Comparison of ENCODE assay signal across 1 cellular context in the genomic region with DNA sequence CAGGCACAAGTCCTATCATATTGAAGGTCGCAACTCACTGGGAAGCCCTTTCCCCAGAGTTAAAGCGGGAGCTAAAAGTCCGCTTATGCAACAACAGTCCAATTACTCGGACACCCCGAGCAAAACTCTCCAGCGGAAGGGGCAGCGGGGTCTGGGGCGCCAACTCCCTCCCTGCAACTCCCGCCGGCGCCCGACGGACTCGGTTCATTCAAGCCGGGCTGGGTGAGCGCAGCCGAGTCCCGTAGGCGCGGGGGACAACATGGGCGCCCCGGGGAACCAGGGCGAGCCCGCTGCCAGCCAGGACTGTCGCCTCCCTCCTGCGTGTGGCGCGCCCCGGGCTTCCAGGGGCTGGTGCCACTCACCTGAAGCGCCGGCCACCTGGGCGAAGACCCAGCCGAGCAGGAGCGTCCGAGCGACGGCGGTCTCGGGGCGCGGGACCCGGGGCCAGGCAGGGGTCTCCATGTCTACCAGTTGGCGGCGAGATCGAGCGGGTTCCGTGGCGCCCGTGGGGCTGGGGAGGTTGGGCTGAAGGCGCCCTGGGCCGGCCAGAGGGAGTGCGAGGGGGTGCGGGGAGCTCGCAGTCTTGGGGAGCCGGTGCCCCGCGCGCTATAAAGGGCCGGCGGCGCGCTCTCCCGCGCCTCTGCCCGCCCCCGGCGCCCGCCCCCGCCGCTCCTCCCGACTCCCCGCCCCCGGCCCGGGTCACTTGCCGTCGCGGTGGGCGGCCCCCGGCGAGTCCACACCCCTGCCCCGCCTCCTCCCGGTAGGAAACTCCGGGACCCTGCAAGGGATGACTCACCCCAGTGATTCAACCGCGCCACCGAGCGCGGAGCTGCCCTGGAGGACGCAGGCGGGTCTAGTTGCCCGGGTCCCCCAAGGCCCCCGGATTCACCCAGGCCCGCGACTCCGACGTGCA.
TF ChIP-seq lines count a peak whose summit lies in the region.

A gene (minus strand): TSS at position 585 of the 913 bp plus-strand sequence. CDS start 123 bp downstream, at position 462.

TF ChIP-seq in HepG2, 621 proteins besides CTCF, POLR2A, EP300 and RAD21 (continued from another document and continues in another):
- TF ChIP-seq, protein P1, sequence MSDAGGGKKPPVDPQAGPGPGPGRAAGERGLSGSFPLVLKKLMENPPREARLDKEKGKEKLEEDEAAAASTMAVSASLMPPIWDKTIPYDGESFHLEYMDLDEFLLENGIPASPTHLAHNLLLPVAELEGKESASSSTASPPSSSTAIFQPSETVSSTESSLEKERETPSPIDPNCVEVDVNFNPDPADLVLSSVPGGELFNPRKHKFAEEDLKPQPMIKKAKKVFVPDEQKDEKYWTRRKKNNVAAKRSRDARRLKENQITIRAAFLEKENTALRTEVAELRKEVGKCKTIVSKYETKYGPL (CRISPR knock-in tag; IDR thresholded peaks at IDR 0.05), result peak; percentile 87
- 0 out of 2 replicates have a peak, but pooled peaks have one; percentile 29 for TF ChIP-seq REL (CRISPR knock-in tag; conservative IDR thresholded peaks at IDR 0.05)
- no peak for TF ChIP-seq ZNF3 (CRISPR knock-in tag; IDR thresholded peaks at IDR 0.05)
- TF ChIP-seq, protein P2, sequence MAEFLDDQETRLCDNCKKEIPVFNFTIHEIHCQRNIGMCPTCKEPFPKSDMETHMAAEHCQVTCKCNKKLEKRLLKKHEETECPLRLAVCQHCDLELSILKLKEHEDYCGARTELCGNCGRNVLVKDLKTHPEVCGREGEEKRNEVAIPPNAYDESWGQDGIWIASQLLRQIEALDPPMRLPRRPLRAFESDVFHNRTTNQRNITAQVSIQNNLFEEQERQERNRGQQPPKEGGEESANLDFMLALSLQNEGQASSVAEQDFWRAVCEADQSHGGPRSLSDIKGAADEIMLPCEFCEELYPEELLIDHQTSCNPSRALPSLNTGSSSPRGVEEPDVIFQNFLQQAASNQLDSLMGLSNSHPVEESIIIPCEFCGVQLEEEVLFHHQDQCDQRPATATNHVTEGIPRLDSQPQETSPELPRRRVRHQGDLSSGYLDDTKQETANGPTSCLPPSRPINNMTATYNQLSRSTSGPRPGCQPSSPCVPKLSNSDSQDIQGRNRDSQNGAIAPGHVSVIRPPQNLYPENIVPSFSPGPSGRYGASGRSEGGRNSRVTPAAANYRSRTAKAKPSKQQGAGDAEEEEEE (CRISPR knock-in tag; IDR thresholded peaks at IDR 0.05; ENCODE audit: borderline replicate concordance), result no peak
- TF ChIP-seq NFYB (CRISPR knock-in tag; IDR thresholded peaks at IDR 0.05), result no peak
- no peak for TF ChIP-seq RBM39 (IDR thresholded peaks at IDR 0.05; ENCODE audit: low read depth, low read length, poor library complexity, severe bottlenecking)
- TF ChIP-seq, protein P3, sequence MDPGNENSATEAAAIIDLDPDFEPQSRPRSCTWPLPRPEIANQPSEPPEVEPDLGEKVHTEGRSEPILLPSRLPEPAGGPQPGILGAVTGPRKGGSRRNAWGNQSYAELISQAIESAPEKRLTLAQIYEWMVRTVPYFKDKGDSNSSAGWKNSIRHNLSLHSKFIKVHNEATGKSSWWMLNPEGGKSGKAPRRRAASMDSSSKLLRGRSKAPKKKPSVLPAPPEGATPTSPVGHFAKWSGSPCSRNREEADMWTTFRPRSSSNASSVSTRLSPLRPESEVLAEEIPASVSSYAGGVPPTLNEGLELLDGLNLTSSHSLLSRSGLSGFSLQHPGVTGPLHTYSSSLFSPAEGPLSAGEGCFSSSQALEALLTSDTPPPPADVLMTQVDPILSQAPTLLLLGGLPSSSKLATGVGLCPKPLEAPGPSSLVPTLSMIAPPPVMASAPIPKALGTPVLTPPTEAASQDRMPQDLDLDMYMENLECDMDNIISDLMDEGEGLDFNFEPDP (CRISPR knock-in tag; conservative IDR thresholded peaks at IDR 0.05), result no peak
- TF ChIP-seq ZNF841 (CRISPR knock-in tag; IDR thresholded peaks at IDR 0.05; ENCODE audit: borderline replicate concordance), result no peak
- TF ChIP-seq HNRNPK (IDR thresholded peaks at IDR 0.05; ENCODE audit: low read depth, low read length, poor library complexity, severe bottlenecking), result peak; percentile 41
- TF ChIP-seq, protein P4, sequence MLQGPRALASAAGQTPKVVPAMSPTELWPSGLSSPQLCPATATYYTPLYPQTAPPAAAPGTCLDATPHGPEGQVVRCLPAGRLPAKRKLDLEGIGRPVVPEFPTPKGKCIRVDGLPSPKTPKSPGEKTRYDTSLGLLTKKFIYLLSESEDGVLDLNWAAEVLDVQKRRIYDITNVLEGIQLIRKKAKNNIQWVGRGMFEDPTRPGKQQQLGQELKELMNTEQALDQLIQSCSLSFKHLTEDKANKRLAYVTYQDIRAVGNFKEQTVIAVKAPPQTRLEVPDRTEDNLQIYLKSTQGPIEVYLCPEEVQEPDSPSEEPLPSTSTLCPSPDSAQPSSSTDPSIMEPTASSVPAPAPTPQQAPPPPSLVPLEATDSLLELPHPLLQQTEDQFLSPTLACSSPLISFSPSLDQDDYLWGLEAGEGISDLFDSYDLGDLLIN (CRISPR knock-in tag; IDR thresholded peaks at IDR 0.05; ENCODE audit: borderline replicate concordance), result no peak
- 0 out of 2 replicates have a peak, but pooled peaks have one; percentile 43 for TF ChIP-seq ISX (CRISPR knock-in tag; conservative IDR thresholded peaks at IDR 0.05)
- TF ChIP-seq ZNF772 (CRISPR knock-in tag; IDR thresholded peaks at IDR 0.05), result no peak
- TF ChIP-seq ZSCAN20 (CRISPR knock-in tag; IDR thresholded peaks at IDR 0.05; ENCODE audit: borderline replicate concordance), result no peak
- TF ChIP-seq, protein P5, sequence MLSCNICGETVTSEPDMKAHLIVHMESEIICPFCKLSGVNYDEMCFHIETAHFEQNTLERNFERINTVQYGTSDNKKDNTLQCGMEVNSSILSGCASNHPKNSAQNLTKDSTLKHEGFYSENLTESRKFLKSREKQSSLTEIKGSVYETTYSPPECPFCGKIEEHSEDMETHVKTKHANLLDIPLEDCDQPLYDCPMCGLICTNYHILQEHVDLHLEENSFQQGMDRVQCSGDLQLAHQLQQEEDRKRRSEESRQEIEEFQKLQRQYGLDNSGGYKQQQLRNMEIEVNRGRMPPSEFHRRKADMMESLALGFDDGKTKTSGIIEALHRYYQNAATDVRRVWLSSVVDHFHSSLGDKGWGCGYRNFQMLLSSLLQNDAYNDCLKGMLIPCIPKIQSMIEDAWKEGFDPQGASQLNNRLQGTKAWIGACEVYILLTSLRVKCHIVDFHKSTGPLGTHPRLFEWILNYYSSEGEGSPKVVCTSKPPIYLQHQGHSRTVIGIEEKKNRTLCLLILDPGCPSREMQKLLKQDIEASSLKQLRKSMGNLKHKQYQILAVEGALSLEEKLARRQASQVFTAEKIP (CRISPR knock-in tag; IDR thresholded peaks at IDR 0.05; ENCODE audit: borderline replicate concordance), result no peak
- TF ChIP-seq, protein P6, sequence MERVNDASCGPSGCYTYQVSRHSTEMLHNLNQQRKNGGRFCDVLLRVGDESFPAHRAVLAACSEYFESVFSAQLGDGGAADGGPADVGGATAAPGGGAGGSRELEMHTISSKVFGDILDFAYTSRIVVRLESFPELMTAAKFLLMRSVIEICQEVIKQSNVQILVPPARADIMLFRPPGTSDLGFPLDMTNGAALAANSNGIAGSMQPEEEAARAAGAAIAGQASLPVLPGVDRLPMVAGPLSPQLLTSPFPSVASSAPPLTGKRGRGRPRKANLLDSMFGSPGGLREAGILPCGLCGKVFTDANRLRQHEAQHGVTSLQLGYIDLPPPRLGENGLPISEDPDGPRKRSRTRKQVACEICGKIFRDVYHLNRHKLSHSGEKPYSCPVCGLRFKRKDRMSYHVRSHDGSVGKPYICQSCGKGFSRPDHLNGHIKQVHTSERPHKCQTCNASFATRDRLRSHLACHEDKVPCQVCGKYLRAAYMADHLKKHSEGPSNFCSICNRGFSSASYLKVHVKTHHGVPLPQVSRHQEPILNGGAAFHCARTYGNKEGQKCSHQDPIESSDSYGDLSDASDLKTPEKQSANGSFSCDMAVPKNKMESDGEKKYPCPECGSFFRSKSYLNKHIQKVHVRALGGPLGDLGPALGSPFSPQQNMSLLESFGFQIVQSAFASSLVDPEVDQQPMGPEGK (CRISPR knock-in tag; IDR thresholded peaks at IDR 0.05), result peak; percentile 71
- no peak for TF ChIP-seq HNRNPL (IDR thresholded peaks at IDR 0.05; ENCODE audit: low read depth, low read length)
- TF ChIP-seq ZNF792 (CRISPR knock-in tag; IDR thresholded peaks at IDR 0.05), result no peak
- TF ChIP-seq SMAD3 (CRISPR knock-in tag; IDR thresholded peaks at IDR 0.05), result no peak
- TF ChIP-seq ZFY (CRISPR knock-in tag; IDR thresholded peaks at IDR 0.05), result peak; percentile 37; the same call in 1 of the 2 replicates
- TF ChIP-seq, protein P7, sequence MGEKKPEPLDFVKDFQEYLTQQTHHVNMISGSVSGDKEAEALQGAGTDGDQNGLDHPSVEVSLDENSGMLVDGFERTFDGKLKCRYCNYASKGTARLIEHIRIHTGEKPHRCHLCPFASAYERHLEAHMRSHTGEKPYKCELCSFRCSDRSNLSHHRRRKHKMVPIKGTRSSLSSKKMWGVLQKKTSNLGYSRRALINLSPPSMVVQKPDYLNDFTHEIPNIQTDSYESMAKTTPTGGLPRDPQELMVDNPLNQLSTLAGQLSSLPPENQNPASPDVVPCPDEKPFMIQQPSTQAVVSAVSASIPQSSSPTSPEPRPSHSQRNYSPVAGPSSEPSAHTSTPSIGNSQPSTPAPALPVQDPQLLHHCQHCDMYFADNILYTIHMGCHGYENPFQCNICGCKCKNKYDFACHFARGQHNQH (CRISPR knock-in tag; IDR thresholded peaks at IDR 0.05), result no peak; the same call in 1 of the 2 replicates
- TF ChIP-seq, protein P8, sequence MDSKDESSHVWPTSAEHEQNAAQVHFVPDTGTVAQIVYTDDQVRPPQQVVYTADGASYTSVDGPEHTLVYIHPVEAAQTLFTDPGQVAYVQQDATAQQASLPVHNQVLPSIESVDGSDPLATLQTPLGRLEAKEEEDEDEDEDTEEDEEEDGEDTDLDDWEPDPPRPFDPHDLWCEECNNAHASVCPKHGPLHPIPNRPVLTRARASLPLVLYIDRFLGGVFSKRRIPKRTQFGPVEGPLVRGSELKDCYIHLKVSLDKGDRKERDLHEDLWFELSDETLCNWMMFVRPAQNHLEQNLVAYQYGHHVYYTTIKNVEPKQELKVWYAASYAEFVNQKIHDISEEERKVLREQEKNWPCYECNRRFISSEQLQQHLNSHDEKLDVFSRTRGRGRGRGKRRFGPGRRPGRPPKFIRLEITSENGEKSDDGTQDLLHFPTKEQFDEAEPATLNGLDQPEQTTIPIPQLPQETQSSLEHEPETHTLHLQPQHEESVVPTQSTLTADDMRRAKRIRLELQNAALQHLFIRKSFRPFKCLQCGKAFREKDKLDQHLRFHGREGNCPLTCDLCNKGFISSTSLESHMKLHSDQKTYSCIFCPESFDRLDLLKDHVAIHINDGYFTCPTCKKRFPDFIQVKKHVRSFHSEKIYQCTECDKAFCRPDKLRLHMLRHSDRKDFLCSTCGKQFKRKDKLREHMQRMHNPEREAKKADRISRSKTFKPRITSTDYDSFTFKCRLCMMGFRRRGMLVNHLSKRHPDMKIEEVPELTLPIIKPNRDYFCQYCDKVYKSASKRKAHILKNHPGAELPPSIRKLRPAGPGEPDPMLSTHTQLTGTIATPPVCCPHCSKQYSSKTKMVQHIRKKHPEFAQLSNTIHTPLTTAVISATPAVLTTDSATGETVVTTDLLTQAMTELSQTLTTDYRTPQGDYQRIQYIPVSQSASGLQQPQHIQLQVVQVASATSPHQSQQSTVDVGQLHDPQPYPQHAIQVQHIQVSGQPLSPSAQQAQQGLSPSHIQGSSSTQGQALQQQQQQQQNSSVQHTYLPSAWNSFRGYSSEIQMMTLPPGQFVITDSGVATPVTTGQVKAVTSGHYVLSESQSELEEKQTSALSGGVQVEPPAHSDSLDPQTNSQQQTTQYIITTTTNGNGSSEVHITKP (CRISPR knock-in tag; IDR thresholded peaks at IDR 0.05; ENCODE audit: low read depth), result no peak; the same call in 1 of the 2 replicates
- TF ChIP-seq MAFK (conservative IDR thresholded peaks at IDR 0.05 in 1 of 2, IDR thresholded peaks at IDR 0.05 in 1 of 2; ENCODE audit: low read length in 2 of 2), result no peak
- peak; percentile 75; the same call in 1 of the 2 replicates for TF ChIP-seq MED13 (CRISPR knock-in tag; IDR thresholded peaks at IDR 0.05)
- TF ChIP-seq DPF2 (CRISPR knock-in tag; IDR thresholded peaks at IDR 0.05; ENCODE audit: borderline replicate concordance, low read depth), result no peak
- TF ChIP-seq THAP11 (CRISPR knock-in tag; IDR thresholded peaks at IDR 0.05), result no peak
- TF ChIP-seq ZNF296 (CRISPR knock-in tag; conservative IDR thresholded peaks at IDR 0.05), result no peak
- TF ChIP-seq, protein P9, sequence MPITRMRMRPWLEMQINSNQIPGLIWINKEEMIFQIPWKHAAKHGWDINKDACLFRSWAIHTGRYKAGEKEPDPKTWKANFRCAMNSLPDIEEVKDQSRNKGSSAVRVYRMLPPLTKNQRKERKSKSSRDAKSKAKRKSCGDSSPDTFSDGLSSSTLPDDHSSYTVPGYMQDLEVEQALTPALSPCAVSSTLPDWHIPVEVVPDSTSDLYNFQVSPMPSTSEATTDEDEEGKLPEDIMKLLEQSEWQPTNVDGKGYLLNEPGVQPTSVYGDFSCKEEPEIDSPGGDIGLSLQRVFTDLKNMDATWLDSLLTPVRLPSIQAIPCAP (CRISPR knock-in tag; IDR thresholded peaks at IDR 0.05; ENCODE audit: low read depth), result no peak
- TF ChIP-seq, protein P10, sequence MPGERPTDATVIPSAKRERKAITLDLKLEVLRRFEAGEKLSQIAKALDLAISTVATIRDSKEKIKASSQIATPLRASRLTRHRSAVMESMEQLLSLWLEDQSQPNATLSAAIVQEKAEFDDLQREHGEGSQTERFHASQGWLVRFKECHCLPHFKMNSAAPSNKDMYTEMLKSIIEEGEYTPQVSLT (CRISPR knock-in tag; IDR thresholded peaks at IDR 0.05; ENCODE audit: borderline replicate concordance, low read depth), result no peak
